26 cellular contexts compared by ENCODE assay signal in genomic region chr17:2016494-2016893, GRCh38. TPM values are rescaled to one million over a fixed set of nuclear protein-coding genes. Genes with fewer than 3 reads are reported as not detected.
"Had no signal": no experiment of that assay in that cellular context is flagged by ENCODE, and none has a peak within 500 bp of the region (broad histone marks: within the 10 kb centered on the region; RNA-seq: fewer than 3 reads in every experiment).

No MANE protein-coding gene starts in this region.

- DNase-seq: activated CD4-positive, alpha-beta T cell treated with anti-CD3 and anti-CD28 coated beads, Interleukin-2, amount 10 ng/mL, durations not matched to agents 24 days and 14 days; activated CD4-positive, alpha-beta T cell treated with anti-CD3 and anti-CD28 coated beads, Interleukin-2, amount 50 U/mL, for 4 hours; activated CD8-positive, alpha-beta T cell treated with anti-CD3 and anti-CD28 coated beads for 36 hours; activated gamma-delta T cell; activated naive CD4-positive, alpha-beta T cell treated with Interleukin-2 at 50 U/mL for 16 hours; activated T-cell treated with anti-CD3 and anti-CD28 coated beads, Interleukin-2, amount 50 U/mL, for 24 hours; anterior cingulate cortex; brain microvascular endothelial cell; central memory CD4-positive, alpha-beta T cell; Karpas-422; KBM-7; NCI-H1105; NCI-H1436; NCI-H1694; NCI-H2029; NCI-H345; NCI-H524 treated with DMSO at 0.1 percent for 48 hours; PC-3; Peyer's patch; RPMI8226; SK-N-SH had no signal

- H3K9me3 Mint-ChIP-seq: activated CD4-positive, alpha-beta T cell treated with anti-CD3 and anti-CD28 coated beads, Interleukin-2, amount 10 ng/mL, durations not matched to agents 24 days and 14 days; activated CD8-positive, alpha-beta T cell treated with anti-CD3 and anti-CD28 coated beads for 36 hours; activated naive CD4-positive, alpha-beta T cell treated with anti-CD3 and anti-CD28 coated beads, Interleukin-2, amount 50 U/mL, for 24 hours; activated T-cell treated with anti-CD3 and anti-CD28 coated beads, Interleukin-2, amount 50 U/mL, for 24 hours; activated T-helper 2 cell treated with anti-CD3 and anti-CD28 coated beads, Interferon-gamma antibody, Interleukin-2, Interleukin-4, amounts not matched to agents 10 μg/mL and 5 μg/mL and 100 μg/mL, durations not matched to agents 14 hours and 24 hours and 36 hours; T-helper 1 cell treated with Interleukin-12 subunit alpha and Interleukin-12 subunit beta and Interleukin-4 antibody, amounts not matched to agents 30 μg/mL and 1 μg/mL, for 36 hours; T-helper 2 cell treated with Interferon-gamma antibody and Interleukin-4, amounts not matched to agents 5 μg/mL and 100 μg/mL, for 36 hours had no signal

- H3K27ac ChIP-seq: brain microvascular endothelial cell, Peyer's patch, SJSA1 had no signal

- H3K4me3 ChIP-seq: Peyer's patch, SJSA1 had no signal

- H3K4me1 ChIP-seq: Peyer's patch had no signal

- H3K27ac Mint-ChIP-seq: activated CD4-positive, alpha-beta T cell treated with anti-CD3 and anti-CD28 coated beads, Interleukin-2, amount 10 ng/mL, durations not matched to agents 24 days and 14 days; activated CD8-positive, alpha-beta T cell treated with anti-CD3 and anti-CD28 coated beads for 36 hours; activated naive CD4-positive, alpha-beta T cell treated with anti-CD3 and anti-CD28 coated beads, Interleukin-2, amount 50 U/mL, for 24 hours; activated T-cell treated with anti-CD3 and anti-CD28 coated beads, Interleukin-2, amount 50 U/mL, for 24 hours; activated T-helper 2 cell treated with anti-CD3 and anti-CD28 coated beads, Interferon-gamma antibody, Interleukin-2, Interleukin-4, amounts not matched to agents 10 μg/mL and 5 μg/mL and 100 μg/mL, durations not matched to agents 14 hours and 24 hours and 36 hours; T-helper 1 cell treated with Interleukin-12 subunit alpha and Interleukin-12 subunit beta and Interleukin-4 antibody, amounts not matched to agents 30 μg/mL and 1 μg/mL, for 36 hours; T-helper 2 cell treated with Interferon-gamma antibody and Interleukin-4, amounts not matched to agents 5 μg/mL and 100 μg/mL, for 36 hours had no signal

- H3K27me3 ChIP-seq: Peyer's patch had no signal

- H3K4me3 Mint-ChIP-seq: activated CD4-positive, alpha-beta T cell treated with anti-CD3 and anti-CD28 coated beads, Interleukin-2, amount 10 ng/mL, durations not matched to agents 24 days and 14 days; activated CD8-positive, alpha-beta T cell treated with anti-CD3 and anti-CD28 coated beads for 36 hours; activated naive CD4-positive, alpha-beta T cell treated with anti-CD3 and anti-CD28 coated beads, Interleukin-2, amount 50 U/mL, for 24 hours; activated T-cell treated with anti-CD3 and anti-CD28 coated beads, Interleukin-2, amount 50 U/mL, for 24 hours; T-helper 1 cell treated with Interleukin-12 subunit alpha and Interleukin-12 subunit beta and Interleukin-4 antibody, amounts not matched to agents 30 μg/mL and 1 μg/mL, for 36 hours; T-helper 2 cell treated with Interferon-gamma antibody and Interleukin-4, amounts not matched to agents 5 μg/mL and 100 μg/mL, for 36 hours had no signal

- H3K9me3 ChIP-seq: Peyer's patch, SJSA1, SK-N-SH had no signal

- H3K36me3 ChIP-seq: brain microvascular endothelial cell, Peyer's patch, SJSA1 had no signal

RNA-seq across cellular contexts. Expression of gene RTN4RL1, which starts 8.6 kb away (rescaled TPM):
- total RNA-seq: Peyer's patch, SJSA1 had no signal
